ENCODE assay signal across 20 cellular contexts in genomic region chr2:38574278-38574677, GRCh38.
"Had no signal": no experiment of that assay in that cellular context is flagged by ENCODE, and none has a peak within 500 bp of the region (broad histone marks: within the 10 kb centered on the region; RNA-seq: fewer than 3 reads in every experiment).

No MANE protein-coding gene starts in this region.

- H3K4me3 ChIP-seq: body of pancreas, skin epidermis, transverse colon, vagina had no signal

- H3K27me3 ChIP-seq: body of pancreas, foreskin keratinocyte, transverse colon, vagina had no signal

- H3K27ac ChIP-seq: body of pancreas, foreskin keratinocyte, transverse colon, vagina had no signal

- H3K27me3 Mint-ChIP-seq: activated CD4-positive, alpha-beta T cell treated with anti-CD3 and anti-CD28 coated beads, Interleukin-2, amount 10 ng/mL, durations not matched to agents 7 days and 5 days; activated naive CD8-positive, alpha-beta T cell treated with anti-CD3 and anti-CD28 coated beads for 36 hours had no signal

- H3K27ac Mint-ChIP-seq: activated CD4-positive, alpha-beta T cell treated with anti-CD3 and anti-CD28 coated beads, Interleukin-2, amount 10 ng/mL, durations not matched to agents 7 days and 5 days; activated naive CD8-positive, alpha-beta T cell treated with anti-CD3 and anti-CD28 coated beads for 36 hours; immature natural killer cell; natural killer cell; T-helper 1 cell treated with Interleukin-12 subunit alpha and Interleukin-12 subunit beta and Interleukin-4 antibody, amounts not matched to agents 30 μg/mL and 1 μg/mL, for 36 hours had no signal

- H3K9me3 ChIP-seq: body of pancreas, transverse colon, vagina had no signal

- H3K4me1 Mint-ChIP-seq: immature natural killer cell had no signal

- H3K4me1 ChIP-seq: foreskin keratinocyte, vagina had no signal

- DNase-seq: activated CD4-positive, alpha-beta T cell treated with anti-CD3 and anti-CD28 coated beads, Interleukin-2, amount 10 ng/mL, durations not matched to agents 7 days and 5 days; activated naive CD8-positive, alpha-beta T cell treated with anti-CD3 and anti-CD28 coated beads for 36 hours; activated T-cell treated with anti-CD3 and anti-CD28 coated beads, Interleukin-2, amount 50 U/mL, for 4 hours; amygdala; body of pancreas; cerebellar nuclear complex; effector CD8-positive, alpha-beta T cell; foreskin keratinocyte; immature natural killer cell; mesenchymal stem cell; natural killer cell; nucleus accumbens; stimulated activated CD4-positive, alpha-beta T cell treated with anti-CD3 and anti-CD28 coated beads, Interleukin-15, amount 100 ng/mL, for 24 hours; stimulated activated CD4-positive, alpha-beta T cell treated with anti-CD3 and anti-CD28 coated beads, Interleukin-4, amount 100 ng/mL, for 1 hour; stimulated activated naive CD4-positive, alpha-beta T cell; substantia nigra; transverse colon had no signal

- H3K4me3 Mint-ChIP-seq: activated CD4-positive, alpha-beta T cell treated with anti-CD3 and anti-CD28 coated beads, Interleukin-2, amount 10 ng/mL, durations not matched to agents 7 days and 5 days; activated naive CD8-positive, alpha-beta T cell treated with anti-CD3 and anti-CD28 coated beads for 36 hours; activated T-cell treated with anti-CD3 and anti-CD28 coated beads, Interleukin-2, amount 50 U/mL, for 4 hours; immature natural killer cell; natural killer cell; T-helper 1 cell treated with Interleukin-12 subunit alpha and Interleukin-12 subunit beta and Interleukin-4 antibody, amounts not matched to agents 30 μg/mL and 1 μg/mL, for 36 hours had no signal

- H3K9me3 Mint-ChIP-seq: activated CD4-positive, alpha-beta T cell treated with anti-CD3 and anti-CD28 coated beads, Interleukin-2, amount 10 ng/mL, durations not matched to agents 7 days and 5 days; activated naive CD8-positive, alpha-beta T cell treated with anti-CD3 and anti-CD28 coated beads for 36 hours; activated T-cell treated with anti-CD3 and anti-CD28 coated beads, Interleukin-2, amount 50 U/mL, for 4 hours; immature natural killer cell; natural killer cell; T-helper 1 cell treated with Interleukin-12 subunit alpha and Interleukin-12 subunit beta and Interleukin-4 antibody, amounts not matched to agents 30 μg/mL and 1 μg/mL, for 36 hours had no signal

- ATAC-seq: body of pancreas, foreskin keratinocyte, natural killer cell had no signal

- H3K36me3 Mint-ChIP-seq: natural killer cell had no signal
